ENCODE assay signal across 20 cellular contexts in genomic region chr11:78893996-78894395, GRCh38.
"Had no signal": no experiment of that assay in that cellular context is flagged by ENCODE, and none has a peak within 500 bp of the region (broad histone marks: within the 10 kb centered on the region; RNA-seq: fewer than 3 reads in every experiment).

No MANE protein-coding gene starts in this region.

- H3K4me3 ChIP-seq: MG63 had no signal

- DNase-seq: Karpas-422, KG1, MG63, NCI-H1092, NCI-H1417 treated with DMSO at 0.1 percent for 48 hours, NCI-H146, NCI-H1694 treated with DMSO at 0.1 percent for 48 hours, NCI-H1930, NCI-H2081, NCI-H2107, NCI-H226, NCI-H446, NCI-H510A, NCI-H524 treated with DMSO at 0.1 percent for 48 hours, NCI-H774, SHP77 had no signal

- H3K9me3 ChIP-seq: MG63 had no signal

- ATAC-seq: Panc1 had no signal

- H3K27ac ChIP-seq: HL-60, RWPE1 had no signal

- H3K4me1 Mint-ChIP-seq: IgD-negative memory B cell had no signal

- H3K4me3 Mint-ChIP-seq: IgD-negative memory B cell had no signal

- H3K9me3 Mint-ChIP-seq: IgD-negative memory B cell had no signal

- H3K27me3 ChIP-seq: MG63 had no signal

- H3K36me3 ChIP-seq: MG63 had no signal

- H3K27ac Mint-ChIP-seq: IgD-negative memory B cell had no signal
